Comparison of ENCODE assay signal across 1 cellular context in genomic region chr16:282944-283744, GRCh38.
TF ChIP-seq lines count a peak whose summit lies in the region.

PDIA2 (plus strand) TSS chr16:283164; CDS start chr16:283170, 6 bp downstream.

TF ChIP-seq in HEK293, 187 proteins besides CTCF, POLR2A, EP300 and RAD21 (continued from another document):
- TF ChIP-seq ZNF639 (tag by site-specific recombination; IDR thresholded peaks at IDR 0.05) = no peak
- no peak for TF ChIP-seq ZNF19 (tag by site-specific recombination; IDR thresholded peaks at IDR 0.05; ENCODE audit: low read depth)
- TF ChIP-seq OSR2 (tag by site-specific recombination; IDR thresholded peaks at IDR 0.05) = peak; percentile 25; the same call in 1 of the 2 replicates
TF ChIP-seq in HEK293: peak in this region for 3.
